In genomic region chr10:29616542-29616941, GRCh38 we compare ENCODE assay signal across 1 cellular context.
TF ChIP-seq lines count a peak whose summit lies in the region.

No MANE protein-coding gene starts in this region.

TF ChIP-seq in GM12878, 131 proteins besides CTCF, POLR2A, EP300 and RAD21:
- TF ChIP-seq KDM1A (IDR thresholded peaks at IDR 0.05; ENCODE audit: borderline replicate concordance) = no peak
- peak; percentile 27; the same call in 1 of the 2 replicates for TF ChIP-seq SPI1 (IDR thresholded peaks at IDR 0.05; ENCODE audit: borderline replicate concordance, insufficient read depth, low read depth, low read length)
